Comparison of ENCODE assay signal across 8 cellular contexts in genomic region chr7:24135003-24135817, GRCh38.
DNase-seq lines count a peak whose midpoint lies in the region; ATAC-seq and TF ChIP-seq lines count a peak whose summit lies in the region.

No MANE protein-coding gene starts in this region.

- H3K27me3 ChIP-seq in colonic mucosa, result no peaks in the 10 kb centered on the region
- no peaks in the 10 kb centered on the region for H3K27me3 ChIP-seq in upper lobe of right lung

- H3K36me3 Mint-ChIP-seq in activated naive CD8-positive, alpha-beta T cell treated with anti-CD3 and anti-CD28 coated beads, Interleukin-2, amount 10 ng/mL, durations not matched to agents 7 days and 5 days, result no peaks in the 10 kb centered on the region
- H3K36me3 Mint-ChIP-seq in activated naive CD8-positive, alpha-beta T cell treated with anti-CD3 and anti-CD28 coated beads, Interleukin-2, amount 50 U/mL, for 24 hours (ENCODE audit: low read depth), result no peaks in the 10 kb centered on the region
- H3K36me3 Mint-ChIP-seq in stimulated activated memory B cell treated with anti-CD40 and anti-IgM and Interleukin-4, amounts not matched to agents 10 μg/mL and 1 μg/mL and 100 μg/mL, for 72 hours, result no peaks in the 10 kb centered on the region
- no peaks in the 10 kb centered on the region for H3K36me3 Mint-ChIP-seq in activated CD8-positive, alpha-beta T cell treated with anti-CD3 and anti-CD28 coated beads, Interleukin-2, amount 10 ng/mL, durations not matched to agents 7 days and 5 days (ENCODE audit: low read depth)

- DNase-seq in activated naive CD8-positive, alpha-beta T cell treated with anti-CD3 and anti-CD28 coated beads, Interleukin-2, amount 10 ng/mL, durations not matched to agents 7 days and 5 days, result no peak
- no peak for DNase-seq in activated naive CD8-positive, alpha-beta T cell treated with anti-CD3 and anti-CD28 coated beads, Interleukin-2, amount 50 U/mL, for 24 hours
- no peak for DNase-seq in activated CD8-positive, alpha-beta T cell treated with anti-CD3 and anti-CD28 coated beads, Interleukin-2, amount 10 ng/mL, durations not matched to agents 7 days and 5 days
- no peak for DNase-seq in colonic mucosa
- no peak for DNase-seq in upper lobe of right lung

- H3K4me3 ChIP-seq in colonic mucosa (no peak overlapping the region), upper lobe of right lung (no peak overlapping the region)

- POLR2A ChIA-PET in activated naive CD8-positive, alpha-beta T cell treated with anti-CD3 and anti-CD28 coated beads, Interleukin-2, amount 10 ng/mL, durations not matched to agents 7 days and 5 days (lab: Charles Lee), result no interaction called here
- POLR2A ChIA-PET in activated CD8-positive, alpha-beta T cell treated with anti-CD3 and anti-CD28 coated beads, Interleukin-2, amount 10 ng/mL, durations not matched to agents 7 days and 5 days (lab: Charles Lee), result no interaction called here

- H3K4me1 ChIP-seq in colonic mucosa (no peaks in the 10 kb centered on the region), upper lobe of right lung (no peaks in the 10 kb centered on the region)

- H3K4me3 Mint-ChIP-seq in activated naive CD8-positive, alpha-beta T cell treated with anti-CD3 and anti-CD28 coated beads, Interleukin-2, amount 10 ng/mL, durations not matched to agents 7 days and 5 days, result peak overlapping the region; percentile 2
- H3K4me3 Mint-ChIP-seq in activated naive CD8-positive, alpha-beta T cell treated with anti-CD3 and anti-CD28 coated beads, Interleukin-2, amount 50 U/mL, for 24 hours, result no peak overlapping the region
- no peak overlapping the region for H3K4me3 Mint-ChIP-seq in stimulated activated memory B cell treated with anti-CD40 and anti-IgM and Interleukin-4, amounts not matched to agents 10 μg/mL and 1 μg/mL and 100 μg/mL, for 72 hours
- no peak overlapping the region for H3K4me3 Mint-ChIP-seq in activated CD8-positive, alpha-beta T cell treated with anti-CD3 and anti-CD28 coated beads, Interleukin-2, amount 10 ng/mL, durations not matched to agents 7 days and 5 days

- no peak for TF ChIP-seq CTCF in colonic mucosa (IDR thresholded peaks at IDR 0.05)
- no peak for TF ChIP-seq CTCF in upper lobe of right lung (IDR thresholded peaks at IDR 0.05)

- H3K9me3 Mint-ChIP-seq in activated naive CD8-positive, alpha-beta T cell treated with anti-CD3 and anti-CD28 coated beads, Interleukin-2, amount 10 ng/mL, durations not matched to agents 7 days and 5 days, result no peaks in the 10 kb centered on the region
- no peaks in the 10 kb centered on the region for H3K9me3 Mint-ChIP-seq in activated naive CD8-positive, alpha-beta T cell treated with anti-CD3 and anti-CD28 coated beads, Interleukin-2, amount 50 U/mL, for 24 hours
- no peaks in the 10 kb centered on the region for H3K9me3 Mint-ChIP-seq in stimulated activated memory B cell treated with anti-CD40 and anti-IgM and Interleukin-4, amounts not matched to agents 10 μg/mL and 1 μg/mL and 100 μg/mL, for 72 hours
- H3K9me3 Mint-ChIP-seq in activated CD8-positive, alpha-beta T cell treated with anti-CD3 and anti-CD28 coated beads, Interleukin-2, amount 10 ng/mL, durations not matched to agents 7 days and 5 days (ENCODE audit: insufficient read depth), result no peaks in the 10 kb centered on the region

- no peaks in the 10 kb centered on the region for H3K36me3 ChIP-seq in colonic mucosa
- H3K36me3 ChIP-seq in upper lobe of right lung, result no peaks in the 10 kb centered on the region

- ATAC-seq in activated naive CD8-positive, alpha-beta T cell treated with anti-CD3 and anti-CD28 coated beads, Interleukin-2, amount 10 ng/mL, durations not matched to agents 7 days and 5 days (ENCODE audit: low read depth), result no peak
- no peak for ATAC-seq in activated naive CD8-positive, alpha-beta T cell treated with anti-CD3 and anti-CD28 coated beads, Interleukin-2, amount 50 U/mL, for 24 hours
- ATAC-seq in GM21723 (IDR thresholded peaks at IDR 0.05; ENCODE audit: unreplicated experiment), result peak; percentile 77
- ATAC-seq in HG03175 (IDR thresholded peaks at IDR 0.05; ENCODE audit: unreplicated experiment), result peak; percentile 78
- peak; percentile 57 for ATAC-seq in stimulated activated memory B cell treated with anti-CD40 and anti-IgM and Interleukin-4, amounts not matched to agents 10 μg/mL and 1 μg/mL and 100 μg/mL, for 72 hours
- ATAC-seq in activated CD8-positive, alpha-beta T cell treated with anti-CD3 and anti-CD28 coated beads, Interleukin-2, amount 10 ng/mL, durations not matched to agents 7 days and 5 days, result no peak
- ATAC-seq in upper lobe of right lung, result no peak

- CTCF ChIA-PET in activated CD8-positive, alpha-beta T cell treated with anti-CD3 and anti-CD28 coated beads, Interleukin-2, amount 10 ng/mL, durations not matched to agents 7 days and 5 days (lab: Charles Lee), result no interaction called here

- H3K9me3 ChIP-seq in colonic mucosa, result no peaks in the 10 kb centered on the region
- no peaks in the 10 kb centered on the region for H3K9me3 ChIP-seq in upper lobe of right lung

- intact Hi-C loops in colonic mucosa (cut with DNase I), result no loop called here
- intact Hi-C loops in upper lobe of right lung (cut with DNase I), result no loop called here

- H3K9ac ChIP-seq in colonic mucosa (ENCODE audit: low read depth in 2 of 2, low read length in 2 of 2), result no peak overlapping the region

- no peak overlapping the region for H3K27ac Mint-ChIP-seq in activated naive CD8-positive, alpha-beta T cell treated with anti-CD3 and anti-CD28 coated beads, Interleukin-2, amount 10 ng/mL, durations not matched to agents 7 days and 5 days
- no peak overlapping the region for H3K27ac Mint-ChIP-seq in activated naive CD8-positive, alpha-beta T cell treated with anti-CD3 and anti-CD28 coated beads, Interleukin-2, amount 50 U/mL, for 24 hours
- no peak overlapping the region for H3K27ac Mint-ChIP-seq in stimulated activated memory B cell treated with anti-CD40 and anti-IgM and Interleukin-4, amounts not matched to agents 10 μg/mL and 1 μg/mL and 100 μg/mL, for 72 hours
- no peak overlapping the region for H3K27ac Mint-ChIP-seq in activated CD8-positive, alpha-beta T cell treated with anti-CD3 and anti-CD28 coated beads, Interleukin-2, amount 10 ng/mL, durations not matched to agents 7 days and 5 days

- peaks cover 17% of the 10 kb centered on the region for H3K4me1 Mint-ChIP-seq in activated naive CD8-positive, alpha-beta T cell treated with anti-CD3 and anti-CD28 coated beads, Interleukin-2, amount 10 ng/mL, durations not matched to agents 7 days and 5 days
- peaks cover 5% of the 10 kb centered on the region for H3K4me1 Mint-ChIP-seq in activated naive CD8-positive, alpha-beta T cell treated with anti-CD3 and anti-CD28 coated beads, Interleukin-2, amount 50 U/mL, for 24 hours
- peaks cover 15% of the 10 kb centered on the region for H3K4me1 Mint-ChIP-seq in stimulated activated memory B cell treated with anti-CD40 and anti-IgM and Interleukin-4, amounts not matched to agents 10 μg/mL and 1 μg/mL and 100 μg/mL, for 72 hours
- H3K4me1 Mint-ChIP-seq in activated CD8-positive, alpha-beta T cell treated with anti-CD3 and anti-CD28 coated beads, Interleukin-2, amount 10 ng/mL, durations not matched to agents 7 days and 5 days (ENCODE audit: low read depth), result peaks cover 24% of the 10 kb centered on the region

- H3K27ac ChIP-seq in colonic mucosa, result no peak overlapping the region
- H3K27ac ChIP-seq in upper lobe of right lung, result no peak overlapping the region

- H3K27me3 Mint-ChIP-seq in activated naive CD8-positive, alpha-beta T cell treated with anti-CD3 and anti-CD28 coated beads, Interleukin-2, amount 10 ng/mL, durations not matched to agents 7 days and 5 days, result peaks cover 18% of the 10 kb centered on the region
- H3K27me3 Mint-ChIP-seq in activated naive CD8-positive, alpha-beta T cell treated with anti-CD3 and anti-CD28 coated beads, Interleukin-2, amount 50 U/mL, for 24 hours, result peaks cover 23% of the 10 kb centered on the region
- no peaks in the 10 kb centered on the region for H3K27me3 Mint-ChIP-seq in stimulated activated memory B cell treated with anti-CD40 and anti-IgM and Interleukin-4, amounts not matched to agents 10 μg/mL and 1 μg/mL and 100 μg/mL, for 72 hours
- peaks cover 23% of the 10 kb centered on the region for H3K27me3 Mint-ChIP-seq in activated CD8-positive, alpha-beta T cell treated with anti-CD3 and anti-CD28 coated beads, Interleukin-2, amount 10 ng/mL, durations not matched to agents 7 days and 5 days (ENCODE audit: low read depth)

Comparison
In these comparisons a context has a peak if more than half of its experiments do, and no peak if none do; other contexts are left out.
1. ATAC-seq: peak in GM21723 (single experiment), HG03175 (single experiment) and stimulated activated memory B cell treated with anti-CD40 and anti-IgM and Interleukin-4, amounts not matched to agents 10 μg/mL and 1 μg/mL and 100 μg/mL, for 72 hours (single experiment); none in activated naive CD8-positive, alpha-beta T cell treated with anti-CD3 and anti-CD28 coated beads, Interleukin-2, amount 10 ng/mL, durations not matched to agents 7 days and 5 days (single experiment), activated naive CD8-positive, alpha-beta T cell treated with anti-CD3 and anti-CD28 coated beads, Interleukin-2, amount 50 U/mL, for 24 hours (single experiment), activated CD8-positive, alpha-beta T cell treated with anti-CD3 and anti-CD28 coated beads, Interleukin-2, amount 10 ng/mL, durations not matched to agents 7 days and 5 days (single experiment) and upper lobe of right lung (single experiment).